In genomic region chr1:101653482-101653946, GRCh38 we compare ENCODE assay signal across 9 cellular contexts.
DNase-seq lines count a peak whose midpoint lies in the region; ATAC-seq and TF ChIP-seq lines count a peak whose summit lies in the region.
"Had no signal": no experiment of that assay in that cellular context is flagged by ENCODE, and none has a peak within 500 bp of the region (broad histone marks: within the 10 kb centered on the region; RNA-seq: fewer than 3 reads in every experiment).

No MANE protein-coding gene starts in this region.

- CTCF ChIA-PET in activated CD4-positive, alpha-beta memory T cell treated with anti-CD3 and anti-CD28 coated beads, Interleukin-2, amount 10 ng/mL, durations not matched to agents 7 days and 5 days (lab: Charles Lee) = no interaction called here

- H3K27ac Mint-ChIP-seq in neural crest cell (ENCODE audit: unreplicated experiment) = no peak overlapping the region
- no peak overlapping the region for H3K27ac Mint-ChIP-seq in activated CD4-positive, alpha-beta memory T cell treated with anti-CD3 and anti-CD28 coated beads, Interleukin-2, amount 10 ng/mL, durations not matched to agents 7 days and 5 days
- H3K27ac Mint-ChIP-seq: activated naive CD8-positive, alpha-beta T cell treated with anti-CD3 and anti-CD28 coated beads, Interleukin-2, amount 10 ng/mL, durations not matched to agents 7 days and 5 days had no signal

- no peaks in the 10 kb centered on the region for H3K4me1 Mint-ChIP-seq in neural crest cell
- H3K4me1 Mint-ChIP-seq in activated CD4-positive, alpha-beta memory T cell treated with anti-CD3 and anti-CD28 coated beads, Interleukin-2, amount 10 ng/mL, durations not matched to agents 7 days and 5 days = no peaks in the 10 kb centered on the region
- H3K4me1 Mint-ChIP-seq: activated naive CD8-positive, alpha-beta T cell treated with anti-CD3 and anti-CD28 coated beads, Interleukin-2, amount 10 ng/mL, durations not matched to agents 7 days and 5 days had no signal

- POLR2A ChIA-PET in activated CD4-positive, alpha-beta memory T cell treated with anti-CD3 and anti-CD28 coated beads, Interleukin-2, amount 10 ng/mL, durations not matched to agents 7 days and 5 days (lab: Charles Lee) = no interaction called here

- H3K36me3 Mint-ChIP-seq in neural crest cell (ENCODE audit: low read depth) = no peaks in the 10 kb centered on the region
- H3K36me3 Mint-ChIP-seq in activated CD4-positive, alpha-beta memory T cell treated with anti-CD3 and anti-CD28 coated beads, Interleukin-2, amount 10 ng/mL, durations not matched to agents 7 days and 5 days (ENCODE audit: low read depth) = no peaks in the 10 kb centered on the region
- H3K36me3 Mint-ChIP-seq: activated naive CD8-positive, alpha-beta T cell treated with anti-CD3 and anti-CD28 coated beads, Interleukin-2, amount 10 ng/mL, durations not matched to agents 7 days and 5 days had no signal

- H3K9me3 Mint-ChIP-seq in neural crest cell = peaks cover 7% of the 10 kb centered on the region
- H3K9me3 Mint-ChIP-seq in activated CD4-positive, alpha-beta memory T cell treated with anti-CD3 and anti-CD28 coated beads, Interleukin-2, amount 10 ng/mL, durations not matched to agents 7 days and 5 days = no peaks in the 10 kb centered on the region
- H3K9me3 Mint-ChIP-seq: activated naive CD8-positive, alpha-beta T cell treated with anti-CD3 and anti-CD28 coated beads, Interleukin-2, amount 10 ng/mL, durations not matched to agents 7 days and 5 days had no signal

- H3K36me3 ChIP-seq in vagina = no peaks in the 10 kb centered on the region

- intact Hi-C loops in vagina (cut with DNase I) = no loop called here

- no peaks in the 10 kb centered on the region for H3K4me1 ChIP-seq in vagina

- peak; percentile 32; the same call in 1 of the 3 replicates for TF ChIP-seq CTCF in GM12872 (IDR thresholded peaks at IDR 0.05; ENCODE audit: insufficient read depth, low read depth, low read length)
- peak; percentile 66 for TF ChIP-seq CTCF in choroid plexus epithelial cell (conservative IDR thresholded peaks at IDR 0.05; ENCODE audit: low read depth, low read length)
- peak; percentile 47 for TF ChIP-seq CTCF in neural crest cell (conservative IDR thresholded peaks at IDR 0.05)
- no peak for TF ChIP-seq CTCF in vagina (IDR thresholded peaks at IDR 0.05)

- H3K27me3 Mint-ChIP-seq in neural crest cell (ENCODE audit: low read depth) = no peaks in the 10 kb centered on the region
- H3K27me3 Mint-ChIP-seq in activated CD4-positive, alpha-beta memory T cell treated with anti-CD3 and anti-CD28 coated beads, Interleukin-2, amount 10 ng/mL, durations not matched to agents 7 days and 5 days = peaks cover 2% of the 10 kb centered on the region
- H3K27me3 Mint-ChIP-seq: activated naive CD8-positive, alpha-beta T cell treated with anti-CD3 and anti-CD28 coated beads, Interleukin-2, amount 10 ng/mL, durations not matched to agents 7 days and 5 days had no signal

- H3K27me3 ChIP-seq in vagina = no peaks in the 10 kb centered on the region

- no peak overlapping the region for H3K27ac ChIP-seq in vagina

- no peak for TF ChIP-seq POLR2A in vagina (IDR thresholded peaks at IDR 0.05)

- H3K4me3 Mint-ChIP-seq in neural crest cell = no peak overlapping the region
- H3K4me3 Mint-ChIP-seq in activated CD4-positive, alpha-beta memory T cell treated with anti-CD3 and anti-CD28 coated beads, Interleukin-2, amount 10 ng/mL, durations not matched to agents 7 days and 5 days = no peak overlapping the region
- H3K4me3 Mint-ChIP-seq: activated naive CD8-positive, alpha-beta T cell treated with anti-CD3 and anti-CD28 coated beads, Interleukin-2, amount 10 ng/mL, durations not matched to agents 7 days and 5 days had no signal

- DNase-seq in NAMALWA (ENCODE audit: low spot score) (peak; percentile 3), choroid plexus epithelial cell (ENCODE audit: low read depth) (peak; percentile 37), neural crest cell (ENCODE audit: low read depth, low spot score) (no peak), vagina (ENCODE audit: extremely low spot score in 2 of 2) (no peak)
- DNase-seq in activated CD4-positive, alpha-beta memory T cell treated with anti-CD3 and anti-CD28 coated beads, Interleukin-2, amount 10 ng/mL, durations not matched to agents 7 days and 5 days = no peak
- DNase-seq: activated naive CD8-positive, alpha-beta T cell treated with anti-CD3 and anti-CD28 coated beads, Interleukin-2, amount 10 ng/mL, durations not matched to agents 7 days and 5 days had no signal

- no peaks in the 10 kb centered on the region for H3K9me3 ChIP-seq in vagina

- no peak for ATAC-seq in HG02678 (IDR thresholded peaks at IDR 0.05; ENCODE audit: unreplicated experiment)
- ATAC-seq in GM19324 (IDR thresholded peaks at IDR 0.05; ENCODE audit: low FRiP score, unreplicated experiment) = no peak

- H3K4me3 ChIP-seq in choroid plexus epithelial cell (ENCODE audit: low read depth, low read length) (no peak overlapping the region), vagina (no peak overlapping the region)

Comparison
In these comparisons a context has a peak if more than half of its experiments do, and no peak if none do; other contexts are left out.
1. CTCF ChIP-seq: peak in GM12872 (single experiment), choroid plexus epithelial cell (single experiment) and neural crest cell (single experiment); none in vagina (0 of 3).
2. DNase-seq: peak in NAMALWA (single experiment) and choroid plexus epithelial cell (single experiment); none in neural crest cell (single experiment), vagina (0 of 2) and activated CD4-positive, alpha-beta memory T cell treated with anti-CD3 and anti-CD28 coated beads, Interleukin-2, amount 10 ng/mL, durations not matched to agents 7 days and 5 days (single experiment).